Comparison of ENCODE assay signal across 18 cellular contexts in the genomic region with DNA sequence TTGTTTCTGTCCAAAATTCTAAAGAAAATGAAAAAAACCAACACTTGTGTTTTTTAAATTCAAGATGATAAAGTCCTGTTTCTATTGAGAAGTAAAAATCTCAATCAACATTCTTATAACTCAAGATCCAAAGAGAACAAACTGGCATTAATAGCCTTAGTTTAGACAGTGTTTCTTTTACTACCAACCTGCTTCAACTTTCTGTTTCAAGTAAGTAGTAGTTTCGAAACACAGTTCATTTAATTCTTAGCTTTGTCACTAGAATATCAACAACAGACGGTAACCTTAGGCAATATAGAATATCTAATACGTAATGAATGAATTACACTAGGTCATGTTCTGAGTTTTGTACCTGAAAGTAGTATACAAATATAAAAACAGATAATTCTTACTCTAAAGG. TPM values are rescaled to one million over a fixed set of nuclear protein-coding genes. Genes with fewer than 3 reads are reported as not detected.
"Had no signal": no experiment of that assay in that cellular context is flagged by ENCODE, and none has a peak within 500 bp of the region (broad histone marks: within the 10 kb centered on the region; RNA-seq: fewer than 3 reads in every experiment).

No MANE protein-coding gene starts in this region.

- H3K27me3 ChIP-seq: dorsolateral prefrontal cortex, heart left ventricle, right atrium auricular region, sigmoid colon, stomach had no signal

- H3K9me3 ChIP-seq: heart left ventricle, right atrium auricular region, sigmoid colon, stomach, thoracic aorta had no signal

- H3K4me3 ChIP-seq: coronary artery, dorsolateral prefrontal cortex, heart left ventricle, right atrium auricular region, sigmoid colon, skin epidermis, stomach, thoracic aorta had no signal

- H3K4me1 ChIP-seq: heart left ventricle, right atrium auricular region, stomach had no signal

- ATAC-seq: heart left ventricle; naive thymus-derived CD4-positive, alpha-beta T cell had no signal

- H3K36me3 ChIP-seq: heart left ventricle, right atrium auricular region, thoracic aorta had no signal

- DNase-seq: dorsolateral prefrontal cortex; effector CD8-positive, alpha-beta T cell; heart left ventricle; hypothalamus; kidney glomerular epithelial cell; naive thymus-derived CD4-positive, alpha-beta T cell; nephron progenitor cell; posterior cingulate gyrus; sigmoid colon; stimulated activated CD4-positive, alpha-beta T cell treated with anti-CD3 and anti-CD28 coated beads, Interleukin-12 subunit alpha, Interleukin-12 subunit beta, amount 100 ng/mL, for 4 hours; stimulated activated naive CD4-positive, alpha-beta T cell; stomach; substantia nigra had no signal

- H3K27ac ChIP-seq: coronary artery, dorsolateral prefrontal cortex, heart left ventricle, right atrium auricular region, sigmoid colon, skin epidermis, stomach, thoracic aorta had no signal

RNA-seq across cellular contexts. Expression of a gene that starts 55.1 kb away (rescaled TPM):
- total RNA-seq: omental fat pad had no signal
